ENCODE assay signal across 17 cellular contexts in genomic region chr13:103044054-103044453, GRCh38. TPM values are rescaled to one million over a fixed set of nuclear protein-coding genes. Genes with fewer than 3 reads are reported as not detected.
A peak's percentile ranks its signal among the peaks of the same experiment; 100 is the strongest.
DNase-seq lines count a peak whose midpoint lies in the region; ATAC-seq and TF ChIP-seq lines count a peak whose summit lies in the region.
"Had no signal": no experiment of that assay in that cellular context is flagged by ENCODE, and none has a peak within 500 bp of the region (broad histone marks: within the 10 kb centered on the region; RNA-seq: fewer than 3 reads in every experiment).

No MANE protein-coding gene starts in this region.

- CTCF ChIA-PET in RWPE1 (lab: Yijun Ruan, JAX), result interaction anchor here (0.6 kb wide), 1 partner anchor 501 kb away, joined by 3 read pairs; no protein-coding TSS in a partner anchor

- DNase-seq in NCI-H1417 (lab: John Stamatoyannopoulos, UW), result peak in 2 of 3 experiments; percentile 39 to 78
- DNase-seq in NCI-H1417 treated with DMSO at 0.1 percent for 48 hours (lab: John Stamatoyannopoulos, UW), result no peak
- peak; percentile 29 for DNase-seq in RWPE1 (ENCODE audit: low spot score)
- DNase-seq in ureter (ENCODE audit: low spot score), result peak; percentile 53
- DNase-seq in SHP77 (lab: John Stamatoyannopoulos, UW), result no peak
- DNase-seq in GM19238 (ENCODE audit: insufficient read length, low spot score), result no peak
- DNase-seq: AML-193; Caco-2; CD4-positive, alpha-beta T cell; GM23248 had no signal

- H3K27ac ChIP-seq in RWPE1, result no peak overlapping the region
- H3K27ac ChIP-seq: 22Rv1, A549, C4-2B, GM23248 had no signal

- ATAC-seq in esophagus mucosa (peak; percentile 96), HG03469 (IDR thresholded peaks at IDR 0.05; ENCODE audit: unreplicated experiment) (no peak)
- ATAC-seq: A549 had no signal

- no peak for TF ChIP-seq CTCF in RWPE1 (conservative IDR thresholded peaks at IDR 0.05; ENCODE audit: low read depth)

- POLR2A ChIA-PET in RWPE1 (lab: Yijun Ruan, JAX; ENCODE audit: low non-redundant PET), result no interaction called here

RNA-seq across cellular contexts. Expression of gene SLC10A2, which starts 22.2 kb away (rescaled TPM):
- total RNA-seq in esophagus mucosa, result not detected
- not detected for total RNA-seq in ureter
- total RNA-seq: Caco-2; CD4-positive, alpha-beta T cell; GM23248; H4; HT-29 had no signal

Comparison
In these comparisons a context has a peak if more than half of its experiments do, and no peak if none do; other contexts are left out.
1. DNase-seq: peak in NCI-H1417 (2 of 3), RWPE1 (single experiment) and ureter (single experiment); none in NCI-H1417 treated with DMSO at 0.1 percent for 48 hours (single experiment), SHP77 (0 of 2) and GM19238 (single experiment).